ENCODE assay signal across 15 cellular contexts in genomic region chr5:76724871-76725270, GRCh38. TPM values are rescaled to one million over a fixed set of nuclear protein-coding genes. Genes with fewer than 3 reads are reported as not detected.
DNase-seq lines count a peak whose midpoint lies in the region; ATAC-seq and TF ChIP-seq lines count a peak whose summit lies in the region.
"Had no signal": no experiment of that assay in that cellular context is flagged by ENCODE, and none has a peak within 500 bp of the region (broad histone marks: within the 10 kb centered on the region; RNA-seq: fewer than 3 reads in every experiment).

No MANE protein-coding gene starts in this region.

- H2AFZ ChIP-seq in fibroblast of lung (ENCODE audit: low read length) = no peak overlapping the region
- no peak overlapping the region for H2AFZ ChIP-seq in neuronal stem cell (ENCODE audit: low read length)

- no peak overlapping the region for H3K27ac Mint-ChIP-seq in activated CD8-positive, alpha-beta memory T cell treated with anti-CD3 and anti-CD28 coated beads, Interleukin-2, amount 10 ng/mL, durations not matched to agents 7 days and 5 days
- H3K27ac Mint-ChIP-seq: activated CD4-positive, alpha-beta memory T cell treated with anti-CD3 and anti-CD28 coated beads for 36 hours; activated naive CD8-positive, alpha-beta T cell; CD4-positive, CD25-positive, alpha-beta regulatory T cell; naive thymus-derived CD4-positive, alpha-beta T cell had no signal

- no CpG with 5 or more reads among the region's 4 CpGs for WGBS in neuronal stem cell (ENCODE audit: extremely low coverage in 2 of 2, insufficient read length in 2 of 2, insufficient replicate concordance in 1 of 2), 2 donors

- no peaks in the 10 kb centered on the region for H3K27me3 Mint-ChIP-seq in activated CD8-positive, alpha-beta memory T cell treated with anti-CD3 and anti-CD28 coated beads, Interleukin-2, amount 10 ng/mL, durations not matched to agents 7 days and 5 days
- H3K27me3 Mint-ChIP-seq: activated CD4-positive, alpha-beta memory T cell treated with anti-CD3 and anti-CD28 coated beads for 36 hours; CD4-positive, CD25-positive, alpha-beta regulatory T cell; naive thymus-derived CD4-positive, alpha-beta T cell had no signal

- no peak overlapping the region for H3K18ac ChIP-seq in neuronal stem cell (ENCODE audit: low read length)

- ATAC-seq in SK-N-SH treated with all-trans-retinoic acid at 6 μM for 48 hours = peak; percentile 34
- no peak for ATAC-seq in activated CD8-positive, alpha-beta memory T cell treated with anti-CD3 and anti-CD28 coated beads, Interleukin-2, amount 10 ng/mL, durations not matched to agents 7 days and 5 days
- ATAC-seq in GM19395 (IDR thresholded peaks at IDR 0.05; ENCODE audit: unreplicated experiment) = no peak
- ATAC-seq in HG02840 (IDR thresholded peaks at IDR 0.05; ENCODE audit: low FRiP score, unreplicated experiment) = no peak
- ATAC-seq: naive thymus-derived CD4-positive, alpha-beta T cell had no signal

- CTCF ChIA-PET in activated CD8-positive, alpha-beta memory T cell treated with anti-CD3 and anti-CD28 coated beads, Interleukin-2, amount 10 ng/mL, durations not matched to agents 7 days and 5 days (lab: Charles Lee) = interaction anchor here (1.2 to 1.5 kb wide), 2 partner anchors 12 to 50 kb away, joined by 5 to 8 read pairs; no protein-coding TSS in a partner anchor
- CTCF ChIA-PET in HEK293T (lab: Yijun Ruan, JAX) = no interaction called here

- peaks cover 98% of the 10 kb centered on the region for H3K79me2 ChIP-seq in fibroblast of lung (ENCODE audit: control insufficient read depth, insufficient read depth, low read length)

- no peak overlapping the region for H4K8ac ChIP-seq in neuronal stem cell (ENCODE audit: low read depth, low read length)

- H3K4me1 Mint-ChIP-seq in activated CD8-positive, alpha-beta memory T cell treated with anti-CD3 and anti-CD28 coated beads, Interleukin-2, amount 10 ng/mL, durations not matched to agents 7 days and 5 days = peaks cover 32% of the 10 kb centered on the region
- H3K4me1 Mint-ChIP-seq: CD4-positive, CD25-positive, alpha-beta regulatory T cell had no signal

- no peak overlapping the region for H3K23ac ChIP-seq in neuronal stem cell (ENCODE audit: low read depth, low read length, poor library complexity)

- no peaks in the 10 kb centered on the region for H3K79me1 ChIP-seq in neuronal stem cell (ENCODE audit: low read depth, low read length)

- H2BK5ac ChIP-seq in neuronal stem cell (ENCODE audit: low read length) = no peak overlapping the region

- no peak overlapping the region for H3K4ac ChIP-seq in neuronal stem cell (ENCODE audit: low read length)

- peak; percentile 76 for DNase-seq in Daoy (ENCODE audit: low read depth)
- DNase-seq in fibroblast of lung (ENCODE audit: low read depth in 2 of 2) = peak in 1 of 2 donors; percentile 87
- no peak for DNase-seq in neuronal stem cell (ENCODE audit: low spot score)
- no peak for DNase-seq in activated CD8-positive, alpha-beta memory T cell treated with anti-CD3 and anti-CD28 coated beads, Interleukin-2, amount 10 ng/mL, durations not matched to agents 7 days and 5 days
- no peak for DNase-seq in HEK293T (ENCODE audit: extremely low spot score)
- DNase-seq: activated CD4-positive, alpha-beta memory T cell treated with anti-CD3 and anti-CD28 coated beads for 36 hours; CD4-positive, CD25-positive, alpha-beta regulatory T cell; GOT3; naive thymus-derived CD4-positive, alpha-beta T cell; NCI-H187; NK-92 treated with Interleukin-12 subunit alpha and Interleukin-12 subunit beta, amount 100 ng/mL, for 24 hours had no signal

- H3K27ac ChIP-seq in fibroblast of lung (ENCODE audit: insufficient read depth, low read length) = peak overlapping the region; percentile 52
- peak overlapping the region; percentile 17 for H3K27ac ChIP-seq in neuronal stem cell (replicated peaks; ENCODE audit: low read length)

- H3K36me3 Mint-ChIP-seq in activated CD8-positive, alpha-beta memory T cell treated with anti-CD3 and anti-CD28 coated beads, Interleukin-2, amount 10 ng/mL, durations not matched to agents 7 days and 5 days = peaks cover 64% of the 10 kb centered on the region

- H4K20me1 ChIP-seq in fibroblast of lung (ENCODE audit: control insufficient read depth, extremely low read depth, insufficient read depth, low read length) = no peaks in the 10 kb centered on the region

- H2BK15ac ChIP-seq in neuronal stem cell (ENCODE audit: low read length) = no peak overlapping the region

- H3K4me2 ChIP-seq in fibroblast of lung (ENCODE audit: extremely low read depth, insufficient read depth, low read length) (peak overlapping the region; percentile 42), neuronal stem cell (ENCODE audit: insufficient read depth, low read length, poor library complexity, severe bottlenecking) (no peak overlapping the region)

- H3K9ac ChIP-seq in fibroblast of lung (ENCODE audit: insufficient read depth, low read length) = no peak overlapping the region
- no peak overlapping the region for H3K9ac ChIP-seq in neuronal stem cell (ENCODE audit: low read depth, low read length, poor library complexity)

- POLR2A ChIA-PET in HEK293T (lab: Yijun Ruan, JAX) = no interaction called here

- no peak overlapping the region for H2BK12ac ChIP-seq in neuronal stem cell (ENCODE audit: low read length)

- peaks cover 7% of the 10 kb centered on the region for H3K4me1 ChIP-seq in fibroblast of lung (ENCODE audit: control insufficient read depth, extremely low read depth, insufficient read depth, low read length)
- H3K4me1 ChIP-seq in neuronal stem cell (ENCODE audit: control insufficient read depth in 2 of 2, insufficient read depth in 1 of 2, low read depth in 1 of 2, low read length in 2 of 2) = peaks cover 0 to 2% of the 10 kb centered on the region in 2 donors

- H3K27me3 ChIP-seq in fibroblast of lung (ENCODE audit: control insufficient read depth, insufficient read depth, low read length) = no peaks in the 10 kb centered on the region
- H3K27me3 ChIP-seq in neuronal stem cell (ENCODE audit: control insufficient read depth in 3 of 3, insufficient read depth in 3 of 3, low read depth in 1 of 3, low read length in 3 of 3) = no peaks in the 10 kb centered on the region

- no peak overlapping the region for H3K14ac ChIP-seq in neuronal stem cell (ENCODE audit: low read length)

- peaks cover 2% of the 10 kb centered on the region for H3K36me3 ChIP-seq in fibroblast of lung (ENCODE audit: control insufficient read depth, insufficient read depth, low read length)
- peaks cover 6 to 85% of the 10 kb centered on the region in 2 donors for H3K36me3 ChIP-seq in neuronal stem cell (replicated peaks in 1 of 2; ENCODE audit: control insufficient read depth in 2 of 2, insufficient read depth in 2 of 2, low read length in 2 of 2)

- no peak overlapping the region for H2BK120ac ChIP-seq in neuronal stem cell (ENCODE audit: low read depth, low read length)

- H4K91ac ChIP-seq in neuronal stem cell (ENCODE audit: low read depth, low read length, poor library complexity) = no peak overlapping the region

- H3K9me3 ChIP-seq in fibroblast of lung (ENCODE audit: control insufficient read depth, insufficient read depth, low read depth, low read length) = no peaks in the 10 kb centered on the region
- peaks cover 3 to 37% of the 10 kb centered on the region in 2 donors for H3K9me3 ChIP-seq in neuronal stem cell (replicated peaks in 1 of 2; ENCODE audit: control insufficient read depth in 2 of 2, insufficient read depth in 1 of 2, low read depth in 1 of 2, low read length in 2 of 2)

- H3K4me3 ChIP-seq in fibroblast of lung (replicated peaks in 1 of 4; ENCODE audit: control extremely low read depth in 1 of 4, insufficient read depth in 1 of 4, low read depth in 3 of 4, low read length in 4 of 4) = no peak overlapping the region
- no peak overlapping the region for H3K4me3 ChIP-seq in neuronal stem cell (ENCODE audit: low read length in 2 of 2)

- H3K9me3 Mint-ChIP-seq in activated CD8-positive, alpha-beta memory T cell treated with anti-CD3 and anti-CD28 coated beads, Interleukin-2, amount 10 ng/mL, durations not matched to agents 7 days and 5 days (ENCODE audit: low read depth) = peaks cover 17% of the 10 kb centered on the region

- no peak overlapping the region for H3K4me3 Mint-ChIP-seq in activated CD8-positive, alpha-beta memory T cell treated with anti-CD3 and anti-CD28 coated beads, Interleukin-2, amount 10 ng/mL, durations not matched to agents 7 days and 5 days
- H3K4me3 Mint-ChIP-seq: activated CD4-positive, alpha-beta memory T cell treated with anti-CD3 and anti-CD28 coated beads for 36 hours; activated naive CD8-positive, alpha-beta T cell; CD4-positive, CD25-positive, alpha-beta regulatory T cell; naive thymus-derived CD4-positive, alpha-beta T cell had no signal

- no peak overlapping the region for H2AK5ac ChIP-seq in neuronal stem cell (ENCODE audit: low read depth, low read length)

- no peak for TF ChIP-seq CTCF in fibroblast of lung (conservative IDR thresholded peaks at IDR 0.05 in 1 of 2, IDR thresholded peaks at IDR 0.05 in 1 of 2; ENCODE audit: low read depth in 1 of 2, low read length in 2 of 2)

TF ChIP-seq in SK-N-SH treated with all-trans-retinoic acid at 6 μM for 48 hours, 23 proteins besides CTCF, POLR2A, EP300 and RAD21 (continues in another document):
- no peak for TF ChIP-seq ZNF8 (CRISPR knock-in tag; IDR thresholded peaks at IDR 0.05)
- TF ChIP-seq PPARA (CRISPR knock-in tag; IDR thresholded peaks at IDR 0.05; ENCODE audit: borderline replicate concordance) = no peak
- no peak for TF ChIP-seq TCF4 (CRISPR knock-in tag; IDR thresholded peaks at IDR 0.05; ENCODE audit: borderline replicate concordance)
- TF ChIP-seq ISL1 (CRISPR knock-in tag; IDR thresholded peaks at IDR 0.05) = no peak
- no peak for TF ChIP-seq TOX (CRISPR knock-in tag; IDR thresholded peaks at IDR 0.05; ENCODE audit: borderline replicate concordance)
- TF ChIP-seq BACH2 (CRISPR knock-in tag; IDR thresholded peaks at IDR 0.05; ENCODE audit: borderline replicate concordance) = no peak

TF ChIP-seq in HEK293T, 16 proteins besides CTCF, POLR2A, EP300 and RAD21 (continues in another document):
- TF ChIP-seq HDGF (IDR thresholded peaks at IDR 0.05; ENCODE audit: borderline replicate concordance) (no peak), BHLHE40 (IDR thresholded peaks at IDR 0.05; ENCODE audit: borderline replicate concordance) (no peak), SUZ12 (IDR thresholded peaks at IDR 0.05) (no peak), CTBP1 (IDR thresholded peaks at IDR 0.05; ENCODE audit: borderline replicate concordance) (no peak), FOXK2 (IDR thresholded peaks at IDR 0.05) (no peak), ZNF384 (IDR thresholded peaks at IDR 0.05) (no peak), FOXM1 (IDR thresholded peaks at IDR 0.05; ENCODE audit: borderline replicate concordance) (no peak), TARDBP (IDR thresholded peaks at IDR 0.05) (no peak)

RNA-seq across cellular contexts. Expression of gene F2R, which starts 8.9 kb away (rescaled TPM):
- 27.1 and 28.4 TPM in 2 replicates for total RNA-seq in Daoy (2014; rRNA removed; shearing (Covaris generic))
- total RNA-seq in fibroblast of lung = 164 and 265 TPM in 2 replicates
- polyA plus RNA-seq in fibroblast of lung = 700 and 797 TPM in 2 replicates
- polyA plus RNA-seq in fibroblast of lung (2012) = 319 and 383 TPM in 2 replicates
- 553 and 578 TPM in 2 replicates for polyA minus RNA-seq in fibroblast of lung (ENCODE audit: low replicate concordance)
- 52.3 TPM for polyA plus RNA-seq in neuronal stem cell (2013, experiment 1 of 2)
- 53.7 TPM for polyA plus RNA-seq in neuronal stem cell (2013, experiment 2 of 2)
- 10 to 100 TPM; 39.7 to 44.7 TPM for total RNA-seq in activated CD8-positive, alpha-beta memory T cell treated with anti-CD3 and anti-CD28 coated beads, Interleukin-2, amount 10 ng/mL, durations not matched to agents 7 days and 5 days
